In the genomic region with DNA sequence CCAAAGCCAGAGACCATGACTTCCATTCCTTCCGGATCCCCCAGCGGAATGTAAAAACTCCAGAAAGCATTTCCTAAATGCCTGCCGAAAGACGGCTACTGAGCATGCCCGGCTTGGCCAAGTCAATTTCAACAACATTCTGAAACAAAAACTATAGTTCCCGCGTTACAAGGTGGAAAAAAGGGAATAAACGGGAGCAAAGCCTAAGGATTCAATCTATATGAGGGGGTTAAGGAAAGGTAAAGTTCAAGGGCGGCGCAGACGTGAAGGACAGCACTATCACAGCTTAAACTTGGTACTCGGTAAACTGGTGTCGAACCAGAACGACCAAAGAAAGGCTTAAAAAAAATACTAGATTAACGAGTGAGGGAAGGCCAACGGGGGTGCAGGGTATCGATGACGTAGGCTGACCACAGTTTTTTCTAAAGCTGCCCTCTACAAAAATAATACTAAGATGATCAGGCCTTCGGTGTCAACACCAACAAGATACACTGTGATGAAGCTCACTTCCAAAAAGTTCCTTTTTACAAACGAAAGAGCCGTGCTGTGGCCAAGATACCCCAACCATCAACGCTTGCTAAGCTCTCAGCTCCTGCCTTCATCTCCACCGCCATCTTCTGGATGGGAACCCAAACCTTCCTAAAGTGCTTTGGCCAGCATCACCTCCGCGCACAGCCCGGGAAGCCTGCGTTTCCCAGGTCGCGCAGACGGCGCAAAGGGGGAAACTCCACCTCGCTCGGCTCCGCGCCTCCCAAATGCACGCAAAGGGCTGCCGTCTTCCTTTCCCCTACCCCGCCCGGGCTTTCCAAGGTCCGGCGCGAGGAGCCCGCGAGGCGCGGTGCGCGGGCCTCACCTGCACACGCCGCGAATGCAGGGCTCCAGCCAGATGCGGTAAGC, we compare ENCODE assay signal across 8 cellular contexts. TPM values are rescaled to one million over a fixed set of nuclear protein-coding genes. Genes with fewer than 3 reads are reported as not detected.
A peak's percentile ranks its signal among the peaks of the same experiment; 100 is the strongest.
DNase-seq lines count a peak whose midpoint lies in the region; ATAC-seq, FAIRE-seq and TF ChIP-seq lines count a peak whose summit lies in the region.

No MANE protein-coding gene starts in this region.

- H3K27ac Mint-ChIP-seq in CD8-positive, alpha-beta memory T cell = peak overlapping the region; percentile 92 to 100 (median 100)
- peak overlapping the region; percentile 26 for H3K27ac Mint-ChIP-seq in neural progenitor cell

- no peak for FAIRE-seq in frontal cortex (lab: Jason Lieb, UNC)

- TSS peak; percentile 54 for BruUV-seq in PC-3 (replicated peaks; lab: Mats Ljungman, UMichigan)

- intact Hi-C loops in PC-3 (cut with micrococcal nuclease) = loop anchor here (2.0 to 10.0 kb wide), 3 partner anchors 35 to 183 kb away; a partner anchor contains a TSS

- H3K4me2 ChIP-seq in PC-3 (ENCODE audit: low read length) = peak overlapping the region; percentile 100
- H3K4me2 ChIP-seq in neural progenitor cell = peak overlapping the region; percentile 86

- H2AFZ ChIP-seq in PC-3 (ENCODE audit: low read length) (peak overlapping the region; percentile 98), neural progenitor cell (replicated peaks) (peak overlapping the region; percentile 99)

- no peaks in the 10 kb centered on the region for H3F3A ChIP-seq in PC-3 (ENCODE audit: low read length, unreplicated experiment)
- H3F3A ChIP-seq in neural progenitor cell (ENCODE audit: low read depth) = peaks cover 19% of the 10 kb centered on the region

- peaks cover 0 to 19% (median 0%) of the 10 kb centered on the region in 3 donors for H3K36me3 Mint-ChIP-seq in CD8-positive, alpha-beta memory T cell
- H3K36me3 Mint-ChIP-seq in neural progenitor cell = peaks cover 18% of the 10 kb centered on the region

- H4K20me1 ChIP-seq in PC-3 (ENCODE audit: low read length) (peaks cover 25% of the 10 kb centered on the region), neural progenitor cell (ENCODE audit: low read depth) (peaks cover 27% of the 10 kb centered on the region)

- no peaks in the 10 kb centered on the region for H3K36me3 ChIP-seq in CD8-positive, alpha-beta memory T cell (ENCODE audit: insufficient read depth, low read length)
- peaks cover 3% of the 10 kb centered on the region; the same call in 1 of the 2 replicates for H3K36me3 ChIP-seq in PC-3 (ENCODE audit: low read depth, low read length)
- no peaks in the 10 kb centered on the region for H3K36me3 ChIP-seq in neural progenitor cell
- H3K36me3 ChIP-seq in thymus (ENCODE audit: control insufficient read depth, insufficient read depth) = no peaks in the 10 kb centered on the region

- under 1% methylated on average over 52 of the region's 52 CpGs for WGBS in thymus

- H3K79me2 ChIP-seq in PC-3 (ENCODE audit: low read length) (peaks cover 55% of the 10 kb centered on the region), neural progenitor cell (ENCODE audit: low read depth) (peaks cover 55% of the 10 kb centered on the region)

- H3K9me3 ChIP-seq in CD8-positive, alpha-beta memory T cell (ENCODE audit: low read length) = no peaks in the 10 kb centered on the region
- no peaks in the 10 kb centered on the region for H3K9me3 ChIP-seq in PC-3 (ENCODE audit: low read length)
- H3K9me3 ChIP-seq in neural progenitor cell (ENCODE audit: low read depth) = no peaks in the 10 kb centered on the region
- no peaks in the 10 kb centered on the region for H3K9me3 ChIP-seq in thymus (ENCODE audit: control insufficient read depth)

- TF ChIP-seq CTCF in PC-3 (conservative IDR thresholded peaks at IDR 0.05; ENCODE audit: low read depth, low read length) (peak; percentile 35; the same call in 1 of the 2 replicates), neural progenitor cell (IDR thresholded peaks at IDR 0.05) (peak; percentile 15)

- H3K27me3 Mint-ChIP-seq in CD8-positive, alpha-beta memory T cell = peaks cover 0 to 5% of the 10 kb centered on the region in 2 donors
- no peaks in the 10 kb centered on the region for H3K27me3 Mint-ChIP-seq in neural progenitor cell (ENCODE audit: insufficient read depth, low read depth)

- peak overlapping the region; percentile 99 for H3K4me3 ChIP-seq in CD8-positive, alpha-beta memory T cell (ENCODE audit: low read length)
- H3K4me3 ChIP-seq in PC-3 (ENCODE audit: low read length) (peak overlapping the region; percentile 86), neural progenitor cell (peak overlapping the region; percentile 71), thymus (ENCODE audit: low read length) (peak overlapping the region; percentile 82)

- H3K4me3 Mint-ChIP-seq in CD8-positive, alpha-beta memory T cell = peak overlapping the region; percentile 91 to 99 (median 98)
- H3K4me3 Mint-ChIP-seq in neural progenitor cell = peak overlapping the region; percentile 91

- no peaks in the 10 kb centered on the region for H3K9me2 ChIP-seq in PC-3 (replicated peaks; ENCODE audit: low read length)

- peak; percentile 37 to 60 (median 47) for DNase-seq in CD8-positive, alpha-beta memory T cell
- DNase-seq in PC-3 = peak; percentile 47
- DNase-seq in activated gamma-delta T cell treated with Interleukin-2 at 50 U/mL for 16 hours = peak; percentile 22
- peak; percentile 22 to 36 for DNase-seq in frontal cortex (ENCODE audit: low spot score in 2 of 2)
- peak; percentile 76 for DNase-seq in neural progenitor cell (ENCODE audit: low spot score)

- peaks cover 30 to 48% (median 43%) of the 10 kb centered on the region in 3 donors for H3K4me1 Mint-ChIP-seq in CD8-positive, alpha-beta memory T cell
- peaks cover 16% of the 10 kb centered on the region for H3K4me1 Mint-ChIP-seq in neural progenitor cell

- H3K9ac ChIP-seq in PC-3 (ENCODE audit: low read length) (peak overlapping the region; percentile 99), neural progenitor cell (no peak overlapping the region)

- POLR2A ChIA-PET in CD8-positive, alpha-beta memory T cell (lab: Charles Lee) = interaction anchor here (0.6 to 2.0 kb wide), 5 partner anchors 9 to 271 kb away, joined by 3 to 12 read pairs (median 5); a partner anchor contains a TSS
- POLR2A ChIA-PET in PC-3 (lab: Charles Lee; ENCODE audit: unreplicated experiment) = interaction anchor here (0.5 to 0.6 kb wide), 2 partner anchors 12 to 191 kb away, joined by 9 to 15 read pairs; no protein-coding TSS in a partner anchor

- H3K27ac ChIP-seq in CD8-positive, alpha-beta memory T cell (ENCODE audit: low read depth, low read length) = peak overlapping the region; percentile 100
- H3K27ac ChIP-seq in PC-3 (ENCODE audit: low read length) = peak overlapping the region; percentile 99
- H3K27ac ChIP-seq in neural progenitor cell = no peak overlapping the region
- peak overlapping the region; percentile 100 for H3K27ac ChIP-seq in thymus (ENCODE audit: low read depth)

- ATAC-seq in GM19397 (IDR thresholded peaks at IDR 0.05; ENCODE audit: unreplicated experiment) = peak; percentile 21
- ATAC-seq in HG03565 (IDR thresholded peaks at IDR 0.05; ENCODE audit: unreplicated experiment) = peak; percentile 15
- peak; percentile 21 for ATAC-seq in PC-3

- H3K4me1 ChIP-seq in CD8-positive, alpha-beta memory T cell (ENCODE audit: insufficient read depth, low read length) = peaks cover 27% of the 10 kb centered on the region
- H3K4me1 ChIP-seq in PC-3 (ENCODE audit: insufficient read depth, low read length) (peaks cover 26% of the 10 kb centered on the region), neural progenitor cell (peaks cover 5% of the 10 kb centered on the region), thymus (ENCODE audit: control insufficient read depth, insufficient read depth, low read length) (peaks cover 4% of the 10 kb centered on the region)

- CTCF ChIA-PET in CD8-positive, alpha-beta memory T cell (lab: Charles Lee) = interaction anchor here (1.0 to 1.9 kb wide), 6 partner anchors 12 to 258 kb away, joined by 3 to 7 read pairs (median 3); no protein-coding TSS in a partner anchor
- CTCF ChIA-PET in PC-3 (lab: Charles Lee) = interaction anchor here (0.5 kb wide), 2 partner anchors 31 to 37 kb away, joined by 4 read pairs; no protein-coding TSS in a partner anchor

- H3K27me3 ChIP-seq in CD8-positive, alpha-beta memory T cell (ENCODE audit: insufficient read depth, low read length, poor library complexity, severe bottlenecking) = no peaks in the 10 kb centered on the region
- H3K27me3 ChIP-seq in PC-3 (ENCODE audit: low read length) (no peaks in the 10 kb centered on the region), neural progenitor cell (peaks cover 10% of the 10 kb centered on the region), thymus (ENCODE audit: control insufficient read depth, insufficient read depth) (no peaks in the 10 kb centered on the region)

- H3K9me3 Mint-ChIP-seq in CD8-positive, alpha-beta memory T cell = peaks cover 0 to 2% (median 0%) of the 10 kb centered on the region in 5 donors
- peaks cover 8% of the 10 kb centered on the region for H3K9me3 Mint-ChIP-seq in neural progenitor cell

RNA-seq across cellular contexts. Expression of a gene that starts 0.7 kb away (rescaled TPM):
- total RNA-seq in CD8-positive, alpha-beta memory T cell = 10 to 100 TPM; 60.6 to 61.5 TPM
- polyA plus RNA-seq in CD8-positive, alpha-beta memory T cell = 41.4 TPM
- total RNA-seq in PC-3 (2014; rRNA removed) (33.3 and 34.2 TPM in 2 replicates), frontal cortex (58.7 TPM), neural progenitor cell (ENCODE audit: low replicate concordance) (34.5 and 50.3 TPM in 2 replicates)
- polyA plus RNA-seq in thymus = 34.3 TPM

RNA-seq across cellular contexts. Expression of a gene that starts 29.8 kb away (rescaled TPM):
- total RNA-seq in CD8-positive, alpha-beta memory T cell = not detected
- not detected for polyA plus RNA-seq in CD8-positive, alpha-beta memory T cell
- total RNA-seq in PC-3 (2014; rRNA removed) (not detected in 2 replicates), frontal cortex (not detected), neural progenitor cell (ENCODE audit: low replicate concordance) (0.67 and 1.2 TPM in 2 replicates)
- polyA plus RNA-seq in thymus = 1.9 TPM

Comparison
In these comparisons a context has a peak if more than half of its experiments do, and no peak if none do; other contexts are left out.
1. DNase-seq: peak in every context shown above with its lines; median percentile 76 in neural progenitor cell; 47 in CD8-positive, alpha-beta memory T cell; 47 in PC-3; 29 in frontal cortex; 22 in activated gamma-delta T cell treated with Interleukin-2 at 50 U/mL for 16 hours.